In genomic region chr19:50717891-50718254, GRCh38 we compare ENCODE assay signal across 16 cellular contexts. TPM values are rescaled to one million over a fixed set of nuclear protein-coding genes. Genes with fewer than 3 reads are reported as not detected.
A peak's percentile ranks its signal among the peaks of the same experiment; 100 is the strongest.
DNase-seq lines count a peak whose midpoint lies in the region; ATAC-seq and TF ChIP-seq lines count a peak whose summit lies in the region.
"Had no signal": no experiment of that assay in that cellular context is flagged by ENCODE, and none has a peak within 500 bp of the region (broad histone marks: within the 10 kb centered on the region; RNA-seq: fewer than 3 reads in every experiment).

No MANE protein-coding gene starts in this region.

- H3K4me3 ChIP-seq in BLaER1 treated with 17β-estradiol and CSF1 and Interleukin-3, amounts not matched to agents 10 nM and 100 nM: peak overlapping the region; percentile 46 to 76 (median 67)
- H3K4me3 ChIP-seq in HUES48 (ENCODE audit: low read depth, low read length): peak overlapping the region; percentile 60; the same call in 1 of the 2 replicates
- H3K4me3 ChIP-seq in neuron (ENCODE audit: low read length): peak overlapping the region; percentile 47
- no peak overlapping the region for H3K4me3 ChIP-seq in body of pancreas
- H3K4me3 ChIP-seq: GM12878, SJCRH30 had no signal

- H3K4me1 Mint-ChIP-seq in endothelial cell (ENCODE audit: unreplicated experiment): no peaks in the 10 kb centered on the region

- WGBS in body of pancreas, 2 donors: 3 to 22% methylated on average over 4 to 13 of the region's 13 CpGs

- no peak for ATAC-seq in GM21360 (IDR thresholded peaks at IDR 0.05; ENCODE audit: unreplicated experiment)
- ATAC-seq in body of pancreas: no peak
- ATAC-seq: effector memory CD8-positive, alpha-beta T cell; GM12878 had no signal

- DNase-seq in endothelial cell (ENCODE audit: low spot score): no peak
- DNase-seq in GM19238 (ENCODE audit: insufficient read length, low spot score): no peak
- no peak for DNase-seq in UCSD-AML1 (lab: John Stamatoyannopoulos, UW; ENCODE audit: unreplicated experiment)
- no peak for DNase-seq in body of pancreas
- DNase-seq: activated CD4-positive, alpha-beta T cell treated with anti-CD3 and anti-CD28 coated beads for 1 hour; effector memory CD8-positive, alpha-beta T cell; NCI-H1436 treated with DMSO at 0.1 percent for 48 hours; NCI-H82; SJCRH30 had no signal

- no peaks in the 10 kb centered on the region for H3K9me3 ChIP-seq in BLaER1 treated with 17β-estradiol and CSF1 and Interleukin-3, amounts not matched to agents 10 nM and 100 nM (replicated peaks in 1 of 11)
- H3K9me3 ChIP-seq in HUES48 (ENCODE audit: control insufficient read depth, insufficient read depth, low read length) (no peaks in the 10 kb centered on the region), neuron (ENCODE audit: low read length) (no peaks in the 10 kb centered on the region), body of pancreas (no peaks in the 10 kb centered on the region)
- H3K9me3 ChIP-seq: SJCRH30 had no signal

- H3K27me3 Mint-ChIP-seq in endothelial cell (ENCODE audit: unreplicated experiment): peaks cover 24% of the 10 kb centered on the region

- H3K27me3 ChIP-seq in BLaER1 treated with 17β-estradiol and CSF1 and Interleukin-3, amounts not matched to agents 10 nM and 100 nM: no peaks in the 10 kb centered on the region; a peak in 1 of 22 replicates
- H3K27me3 ChIP-seq in HUES48 (ENCODE audit: control insufficient read depth, insufficient read depth, low read length) (peaks cover 40% of the 10 kb centered on the region), neuron (ENCODE audit: insufficient read depth, low read length) (peaks cover 13% of the 10 kb centered on the region), body of pancreas (peaks cover 0 to 13% of the 10 kb centered on the region in 2 donors)
- H3K27me3 ChIP-seq: SJCRH30 had no signal

- no peak overlapping the region for H2AFZ ChIP-seq in neuron (ENCODE audit: low read depth, low read length)

- TF ChIP-seq CTCF in endothelial cell (IDR thresholded peaks at IDR 0.05; ENCODE audit: unreplicated experiment) (no peak), body of pancreas (IDR thresholded peaks at IDR 0.05) (no peak)

- no peak overlapping the region for H3K27ac Mint-ChIP-seq in endothelial cell (ENCODE audit: unreplicated experiment)
- H3K27ac Mint-ChIP-seq: effector memory CD8-positive, alpha-beta T cell; progenitor cell of endocrine pancreas had no signal

- TF ChIP-seq POLR2A in body of pancreas (IDR thresholded peaks at IDR 0.05): no peak

- H3K4me2 ChIP-seq in BLaER1 treated with 17β-estradiol and CSF1 and Interleukin-3, amounts not matched to agents 10 nM and 100 nM: peak overlapping the region; percentile 75 to 95 (median 91)

- peaks cover 55 to 84% (median 81%) of the 10 kb centered on the region in 10 experiments for H3K4me1 ChIP-seq in BLaER1 treated with 17β-estradiol and CSF1 and Interleukin-3, amounts not matched to agents 10 nM and 100 nM
- H3K4me1 ChIP-seq in HUES48 (ENCODE audit: control insufficient read depth, insufficient read depth, low read length) (no peaks in the 10 kb centered on the region; the same call in 1 of the 2 replicates), neuron (ENCODE audit: insufficient read depth, low read length) (peaks cover 9% of the 10 kb centered on the region), body of pancreas (peaks cover 11% of the 10 kb centered on the region)
- H3K4me1 ChIP-seq: SJCRH30 had no signal

- H3K9ac ChIP-seq in BLaER1 treated with 17β-estradiol and CSF1 and Interleukin-3, amounts not matched to agents 10 nM and 100 nM: peak overlapping the region in 10 of 11 experiments; percentile 58 to 83 (median 71); a peak in 18 of 22 replicates
- no peak overlapping the region for H3K9ac ChIP-seq in HUES48 (ENCODE audit: low read depth, low read length)

- peak overlapping the region; percentile 69 for H3K4me3 Mint-ChIP-seq in endothelial cell (ENCODE audit: unreplicated experiment)

- peaks cover 0 to 70% (median 37%) of the 10 kb centered on the region in 11 experiments; a peak in 17 of 22 replicates for H4K20me1 ChIP-seq in BLaER1 treated with 17β-estradiol and CSF1 and Interleukin-3, amounts not matched to agents 10 nM and 100 nM

- peaks cover 17% of the 10 kb centered on the region for H3K36me3 Mint-ChIP-seq in endothelial cell (ENCODE audit: low read depth, unreplicated experiment)

- H3K27ac ChIP-seq in BLaER1 treated with 17β-estradiol and CSF1 and Interleukin-3, amounts not matched to agents 10 nM and 100 nM: peak overlapping the region in 8 of 11 experiments; percentile 32 to 71 (median 51); a peak in 16 of 22 replicates
- H3K27ac ChIP-seq in HUES48 (ENCODE audit: low read depth, low read length): no peak overlapping the region
- no peak overlapping the region for H3K27ac ChIP-seq in body of pancreas
- H3K27ac ChIP-seq: SJCRH30 had no signal

- peaks cover 38% of the 10 kb centered on the region for H3K9me3 Mint-ChIP-seq in endothelial cell (ENCODE audit: unreplicated experiment)
- H3K9me3 Mint-ChIP-seq: effector memory CD8-positive, alpha-beta T cell had no signal

- H3K36me3 ChIP-seq in BLaER1 treated with 17β-estradiol and CSF1 and Interleukin-3, amounts not matched to agents 10 nM and 100 nM: peaks cover 0 to 42% (median 30%) of the 10 kb centered on the region in 11 experiments; a peak in 15 of 22 replicates
- H3K36me3 ChIP-seq in HUES48 (ENCODE audit: control insufficient read depth, insufficient read depth, low read length) (no peaks in the 10 kb centered on the region), neuron (ENCODE audit: insufficient read depth, low read length) (no peaks in the 10 kb centered on the region), body of pancreas (replicated peaks in 1 of 2; ENCODE audit: insufficient read depth in 1 of 2, low read depth in 2 of 2) (no peaks in the 10 kb centered on the region)
- H3K36me3 ChIP-seq: SJCRH30 had no signal

- intact Hi-C loops in body of pancreas (cut with DNase I): no loop called here

RNA-seq across cellular contexts. Expression of gene SHANK1, which starts 1.7 kb away (rescaled TPM):
- total RNA-seq in endothelial cell (ENCODE audit: unreplicated experiment) (6.5 TPM), body of pancreas (1 to 10 TPM in 1 of 2 donors, under 1 TPM in 1; 0.26 to 2.3 TPM)
- total RNA-seq: GM12878, lung microvascular endothelial cell, SJCRH30 had no signal

RNA-seq across cellular contexts. Expression of gene CLEC11A, which starts 5.3 kb away (rescaled TPM):
- total RNA-seq in endothelial cell (ENCODE audit: unreplicated experiment): 37.3 TPM
- total RNA-seq in body of pancreas: 10 to 100 TPM in 1 of 2 donors, 1 to 10 TPM in 1; 5.2 to 24.1 TPM
- total RNA-seq: GM12878 had no signal

RNA-seq across cellular contexts. Expression of gene GPR32, which starts 52.4 kb away (rescaled TPM):
- not detected for total RNA-seq in endothelial cell (ENCODE audit: unreplicated experiment)
- not detected for total RNA-seq in body of pancreas
- total RNA-seq: GM12878, lung microvascular endothelial cell, progenitor cell of endocrine pancreas, SJCRH30 had no signal

Comparison
In these comparisons a context has a peak if more than half of its experiments do, and no peak if none do; other contexts are left out.
1. H3K27ac ChIP-seq: peak in BLaER1 treated with 17β-estradiol and CSF1 and Interleukin-3, amounts not matched to agents 10 nM and 100 nM (8 of 11); none in HUES48 (single experiment) and body of pancreas (0 of 4).
2. H3K4me3 ChIP-seq: peak in BLaER1 treated with 17β-estradiol and CSF1 and Interleukin-3, amounts not matched to agents 10 nM and 100 nM (10 of 10), HUES48 (single experiment) and neuron (single experiment); none in body of pancreas (0 of 2).